ENCODE assay signal across 7 cellular contexts in genomic region chr20:29500738-29501137, GRCh38.
A peak's percentile ranks its signal among the peaks of the same experiment; 100 is the strongest.
DNase-seq lines count a peak whose midpoint lies in the region; ATAC-seq and TF ChIP-seq lines count a peak whose summit lies in the region.
"Not testable (repeated sequence)": the region's sequence is repeated elsewhere in the genome, so short reads cannot be mapped to it uniquely, and the experiment has no call there.

No MANE protein-coding gene starts in this region.

- intact Hi-C loops in activated CD4-positive, alpha-beta T cell treated with anti-CD3 and anti-CD28 coated beads, Interleukin-2, amount 10 ng/mL, durations not matched to agents 24 days and 14 days (cut with micrococcal nuclease); Right ventricle myocardium superior (cut with DNase I); lower lobe of right lung (cut with DNase I): not testable (repeated sequence)

- DNase-seq in EL (peak; percentile 1), NCI-H748 (lab: John Stamatoyannopoulos, UW; ENCODE audit: unreplicated experiment) (peak; percentile 3), chondrocyte (ENCODE audit: low spot score) (peak; percentile 82), Right ventricle myocardium superior (peak; percentile 34), lower lobe of right lung (peak; percentile 30), pons (ENCODE audit: low spot score) (peak; percentile 3)
- peak; percentile 60 for DNase-seq in activated CD4-positive, alpha-beta T cell treated with anti-CD3 and anti-CD28 coated beads, Interleukin-2, amount 10 ng/mL, durations not matched to agents 24 days and 14 days

- not testable (repeated sequence) for ATAC-seq in Right ventricle myocardium superior (ENCODE audit: poor library complexity); lower lobe of right lung

- H3K4me1 Mint-ChIP-seq in activated CD4-positive, alpha-beta T cell treated with anti-CD3 and anti-CD28 coated beads, Interleukin-2, amount 10 ng/mL, durations not matched to agents 24 days and 14 days; chondrocyte (ENCODE audit: low read depth): not testable (repeated sequence)

- not testable (repeated sequence) for H3K27me3 Mint-ChIP-seq in activated CD4-positive, alpha-beta T cell treated with anti-CD3 and anti-CD28 coated beads, Interleukin-2, amount 10 ng/mL, durations not matched to agents 24 days and 14 days; chondrocyte (ENCODE audit: low read depth)

- not testable (repeated sequence) for H3K9me3 Mint-ChIP-seq in activated CD4-positive, alpha-beta T cell treated with anti-CD3 and anti-CD28 coated beads, Interleukin-2, amount 10 ng/mL, durations not matched to agents 24 days and 14 days; chondrocyte (ENCODE audit: low read depth)

- H3K4me3 ChIP-seq in lower lobe of right lung: not testable (repeated sequence)

- H3K36me3 ChIP-seq in lower lobe of right lung: not testable (repeated sequence)

- H3K4me3 Mint-ChIP-seq in activated CD4-positive, alpha-beta T cell treated with anti-CD3 and anti-CD28 coated beads, Interleukin-2, amount 10 ng/mL, durations not matched to agents 24 days and 14 days; chondrocyte (ENCODE audit: unreplicated experiment): not testable (repeated sequence)

- TF ChIP-seq CTCF in chondrocyte (IDR thresholded peaks at IDR 0.05); lower lobe of right lung (IDR thresholded peaks at IDR 0.05): not testable (repeated sequence)

- H3K27me3 ChIP-seq in lower lobe of right lung (ENCODE audit: low read depth): not testable (repeated sequence)

- H3K27ac Mint-ChIP-seq in activated CD4-positive, alpha-beta T cell treated with anti-CD3 and anti-CD28 coated beads, Interleukin-2, amount 10 ng/mL, durations not matched to agents 24 days and 14 days; chondrocyte (ENCODE audit: unreplicated experiment): not testable (repeated sequence)

- H3K4me1 ChIP-seq in lower lobe of right lung: not testable (repeated sequence)

- H3K27ac ChIP-seq in lower lobe of right lung: not testable (repeated sequence)

- H3K9me3 ChIP-seq in lower lobe of right lung: not testable (repeated sequence)

- H3K36me3 Mint-ChIP-seq in activated CD4-positive, alpha-beta T cell treated with anti-CD3 and anti-CD28 coated beads, Interleukin-2, amount 10 ng/mL, durations not matched to agents 24 days and 14 days (ENCODE audit: low read depth); chondrocyte (ENCODE audit: low read depth): not testable (repeated sequence)

Comparison
In these comparisons a context has a peak if more than half of its experiments do, and no peak if none do; other contexts are left out.
1. DNase-seq: peak in every context shown above with its lines; median percentile 82 in chondrocyte; 60 in activated CD4-positive, alpha-beta T cell treated with anti-CD3 and anti-CD28 coated beads, Interleukin-2, amount 10 ng/mL, durations not matched to agents 24 days and 14 days; 34 in Right ventricle myocardium superior; 30 in lower lobe of right lung; 3 in NCI-H748; 3 in pons; 1 in EL.